8 cellular contexts compared by ENCODE assay signal in the genomic region with DNA sequence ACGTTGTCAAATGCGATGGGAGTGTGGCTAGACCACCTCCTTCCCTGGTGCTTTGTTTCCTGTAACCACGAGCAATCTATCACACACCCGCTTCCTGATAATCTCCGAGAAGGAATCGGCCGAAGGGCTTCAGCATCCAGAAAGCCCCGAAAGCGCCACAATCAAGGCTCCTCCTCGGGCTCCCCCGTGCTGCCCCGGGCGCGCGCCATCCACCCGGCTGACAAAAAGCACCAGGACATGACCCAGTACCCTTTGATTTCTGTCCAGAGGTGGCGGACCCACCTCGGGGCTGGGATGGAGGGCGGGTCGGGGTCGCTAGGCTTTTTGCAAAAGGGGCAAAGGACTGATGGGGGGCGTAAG. TPM values are rescaled to one million over a fixed set of nuclear protein-coding genes. Genes with fewer than 3 reads are reported as not detected.
DNase-seq lines count a peak whose midpoint lies in the region; ATAC-seq and TF ChIP-seq lines count a peak whose summit lies in the region.

No MANE protein-coding gene starts in this region.

- H3K4me3 Mint-ChIP-seq in activated naive CD4-positive, alpha-beta T cell treated with anti-CD3 and anti-CD28 coated beads for 36 hours, result peak overlapping the region; percentile 90
- peak overlapping the region; percentile 91 for H3K4me3 Mint-ChIP-seq in type B pancreatic cell

- ATAC-seq in GM19397 (IDR thresholded peaks at IDR 0.05; ENCODE audit: unreplicated experiment), result no peak
- ATAC-seq in HG03354 (IDR thresholded peaks at IDR 0.05; ENCODE audit: poor library complexity, severe bottlenecking, unreplicated experiment), result no peak

- H3K9me3 Mint-ChIP-seq in activated naive CD4-positive, alpha-beta T cell treated with anti-CD3 and anti-CD28 coated beads for 36 hours, result no peaks in the 10 kb centered on the region
- H3K9me3 Mint-ChIP-seq in type B pancreatic cell, result no peaks in the 10 kb centered on the region

- H3K4me1 Mint-ChIP-seq in activated naive CD4-positive, alpha-beta T cell treated with anti-CD3 and anti-CD28 coated beads for 36 hours (ENCODE audit: low read depth), result peaks cover 23% of the 10 kb centered on the region
- H3K4me1 Mint-ChIP-seq in type B pancreatic cell (ENCODE audit: unreplicated experiment), result peaks cover 23% of the 10 kb centered on the region

- H3K9ac ChIP-seq in adipocyte (ENCODE audit: low read length), result peak overlapping the region; percentile 90

- intact Hi-C loops in activated naive CD4-positive, alpha-beta T cell treated with anti-CD3 and anti-CD28 coated beads for 36 hours (cut with micrococcal nuclease), result loop anchor here (2.0 to 5.0 kb wide), 4 partner anchors 20 to 148 kb away; a partner anchor contains a TSS
- intact Hi-C loops in lower leg skin (cut with DNase I; ENCODE audit: low total_unique reads), result no loop called here

- no peaks in the 10 kb centered on the region for H3K27me3 Mint-ChIP-seq in activated naive CD4-positive, alpha-beta T cell treated with anti-CD3 and anti-CD28 coated beads for 36 hours (ENCODE audit: low read depth)
- H3K27me3 Mint-ChIP-seq in type B pancreatic cell, result peaks cover 4% of the 10 kb centered on the region

- 8% methylated on average over 22 of the region's 22 CpGs for WGBS in lower leg skin, 2 donors

- H3K4me3 ChIP-seq in adipocyte (ENCODE audit: low read length) (peak overlapping the region; percentile 94), lower leg skin (ENCODE audit: low read depth, poor library complexity, severe bottlenecking) (peak overlapping the region; percentile 12)

- TF ChIP-seq CTCF in lower leg skin (IDR thresholded peaks at IDR 0.05), result no peak
- TF ChIP-seq CTCF in type B pancreatic cell (conservative IDR thresholded peaks at IDR 0.05), result no peak

- H3K9me3 ChIP-seq in adipocyte (ENCODE audit: control insufficient read depth, low read length), result no peaks in the 10 kb centered on the region

- no peaks in the 10 kb centered on the region for H3K27me3 ChIP-seq in adipocyte (replicated peaks; ENCODE audit: control insufficient read depth, insufficient read depth, low read length)

- H3K36me3 ChIP-seq in adipocyte (ENCODE audit: control insufficient read depth, insufficient read depth, low read length, severe bottlenecking), result no peaks in the 10 kb centered on the region

- CTCF ChIA-PET in activated naive CD4-positive, alpha-beta T cell treated with anti-CD3 and anti-CD28 coated beads for 36 hours (lab: Charles Lee), result interaction anchor here (1.3 to 9.0 kb wide), 2 partner anchors 93 to 118 kb away, joined by 3 to 179 read pairs; a partner anchor contains a TSS

- no peak overlapping the region for H3K27ac Mint-ChIP-seq in activated naive CD4-positive, alpha-beta T cell treated with anti-CD3 and anti-CD28 coated beads for 36 hours
- peak overlapping the region; percentile 78 for H3K27ac Mint-ChIP-seq in type B pancreatic cell

- no peak for TF ChIP-seq POLR2A in lower leg skin (IDR thresholded peaks at IDR 0.05)

- DNase-seq in activated naive CD4-positive, alpha-beta T cell treated with anti-CD3 and anti-CD28 coated beads for 36 hours, result peak; percentile 46
- DNase-seq in activated naive CD4-positive, alpha-beta T cell treated with anti-CD3 and anti-CD28 coated beads, Interleukin-2, amount 50 U/mL, for 16 hours, result no peak
- no peak for DNase-seq in adipocyte (ENCODE audit: low read depth)
- DNase-seq in lower leg skin (ENCODE audit: low spot score in 2 of 2), result no peak
- no peak for DNase-seq in type B pancreatic cell (ENCODE audit: extremely low spot score, unreplicated experiment)
- DNase-seq in NCI-H1092 treated with DMSO at 0.1 percent for 48 hours (lab: John Stamatoyannopoulos, UW), result no peak

- H3K4me1 ChIP-seq in adipocyte (ENCODE audit: control insufficient read depth, insufficient read depth, low read length), result peaks cover 11% of the 10 kb centered on the region

- H3K36me3 Mint-ChIP-seq in activated naive CD4-positive, alpha-beta T cell treated with anti-CD3 and anti-CD28 coated beads for 36 hours (ENCODE audit: low read depth), result peaks cover under 1% of the 10 kb centered on the region
- H3K36me3 Mint-ChIP-seq in type B pancreatic cell, result peaks cover 13% of the 10 kb centered on the region

RNA-seq across cellular contexts. Expression of a gene that starts 0.7 kb away (rescaled TPM):
- total RNA-seq in activated naive CD4-positive, alpha-beta T cell treated with anti-CD3 and anti-CD28 coated beads for 36 hours, result 1 to 10 TPM; 3.8 to 4.9 TPM
- total RNA-seq in lower leg skin, result 10 to 100 TPM; 10.6 to 14.7 (median 11.9) TPM
- total RNA-seq in type B pancreatic cell (ENCODE audit: low replicate concordance), result 14.0 and 19.7 TPM in 2 replicates

RNA-seq across cellular contexts. Expression of a gene that starts 21.3 kb away (rescaled TPM):
- total RNA-seq in activated naive CD4-positive, alpha-beta T cell treated with anti-CD3 and anti-CD28 coated beads for 36 hours, result 1 to 10 TPM; 2.5 to 3.1 TPM
- total RNA-seq in lower leg skin (100 to 1,000 TPM in 1 of 4 donors, 10 to 100 TPM in 3; 41.1 to 101 (median 62.6) TPM), type B pancreatic cell (ENCODE audit: low replicate concordance) (16.4 and 42.0 TPM in 2 replicates)

RNA-seq across cellular contexts. Expression of a gene that starts 22.5 kb away (rescaled TPM):
- 10 to 100 TPM; 49.7 to 55.2 TPM for total RNA-seq in activated naive CD4-positive, alpha-beta T cell treated with anti-CD3 and anti-CD28 coated beads for 36 hours
- 100 to 1,000 TPM in 3 of 4 donors, 10 to 100 TPM in 1; 62.5 to 107 (median 105) TPM for total RNA-seq in lower leg skin
- total RNA-seq in type B pancreatic cell (ENCODE audit: low replicate concordance), result 33.6 and 40.7 TPM in 2 replicates

RNA-seq across cellular contexts. Expression of a gene that starts 45.3 kb away (rescaled TPM):
- total RNA-seq in activated naive CD4-positive, alpha-beta T cell treated with anti-CD3 and anti-CD28 coated beads for 36 hours, result 100 to 1,000 TPM; 242 to 258 TPM
- 10 to 100 TPM; 30.2 to 56.4 (median 37.1) TPM for total RNA-seq in lower leg skin
- total RNA-seq in type B pancreatic cell (ENCODE audit: low replicate concordance), result 136 and 170 TPM in 2 replicates
